24 cellular contexts compared by ENCODE assay signal in the genomic region with DNA sequence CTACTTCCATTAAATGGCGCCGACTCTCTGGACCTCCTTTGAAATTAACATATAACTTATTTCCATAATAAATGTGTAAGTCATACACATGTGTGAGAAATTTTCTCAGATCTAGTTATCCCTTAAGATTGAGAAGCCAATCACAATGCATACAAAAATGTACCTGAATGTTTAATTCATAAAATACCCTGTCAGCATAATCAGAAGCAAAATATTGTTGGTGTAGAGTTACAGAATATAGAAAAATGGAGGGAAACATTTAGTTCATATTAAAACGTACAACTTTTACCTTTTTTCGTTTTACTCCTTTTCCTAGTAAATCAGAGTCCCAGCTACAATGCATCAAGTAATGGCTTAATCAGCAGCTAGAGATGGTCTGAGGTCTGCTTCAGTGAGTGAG.
"Had no signal": no experiment of that assay in that cellular context is flagged by ENCODE, and none has a peak within 500 bp of the region (broad histone marks: within the 10 kb centered on the region; RNA-seq: fewer than 3 reads in every experiment).

No MANE protein-coding gene starts in this region.

- H3K4me1 ChIP-seq: SJSA1 had no signal

- H3K9me3 ChIP-seq: MG63, SJSA1 had no signal

- H3K36me3 ChIP-seq: MG63, SJSA1 had no signal

- DNase-seq: Karpas-422, KG1, MG63, NCI-H1092, NCI-H1105 treated with DMSO at 0.1 percent for 48 hours, NCI-H1417 treated with DMSO at 0.1 percent for 48 hours, NCI-H146, NCI-H1694 treated with DMSO at 0.1 percent for 48 hours, NCI-H1930, NCI-H2081, NCI-H2107, NCI-H2171, NCI-H226, NCI-H446, NCI-H510A, NCI-H524 treated with DMSO at 0.1 percent for 48 hours, NCI-H69, NCI-H774, Right ventricle myocardium superior, RPMI8226, SIG-M5 had no signal

- H3K4me3 ChIP-seq: MG63, SJSA1, SK-N-MC had no signal

- FAIRE-seq: RCC 7860 had no signal

- H3K27me3 ChIP-seq: MG63, SJSA1 had no signal

- H3K27ac ChIP-seq: SJSA1, SK-N-MC had no signal
